ENCODE assay signal across 20 cellular contexts in the genomic region with DNA sequence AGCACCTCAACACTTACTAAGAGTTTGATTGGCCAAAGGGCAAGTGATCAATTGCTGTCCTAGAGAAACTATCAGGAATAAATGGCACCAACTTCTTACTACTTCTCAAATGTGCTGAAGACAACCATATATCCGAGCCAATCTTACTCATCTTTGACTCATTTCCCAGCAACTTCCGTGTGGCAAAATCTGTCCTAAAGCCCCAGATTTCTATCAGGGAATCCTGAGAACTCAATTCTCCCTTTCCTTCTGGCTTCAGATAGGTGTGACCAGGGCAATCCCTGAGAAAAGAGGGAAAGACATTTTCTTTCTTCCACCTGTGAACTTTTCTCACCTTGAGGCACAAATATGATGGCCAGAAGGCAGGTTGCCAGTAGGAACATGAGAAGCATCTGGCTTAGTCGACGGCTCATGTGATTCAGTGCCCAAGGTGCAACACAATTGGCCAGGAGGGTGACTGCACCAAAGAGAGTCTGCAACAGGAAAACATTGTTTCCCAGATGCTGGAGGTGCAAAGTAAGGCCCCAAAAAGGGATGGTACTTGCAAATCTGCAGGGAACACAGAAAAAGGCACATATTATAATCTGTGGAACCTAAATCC. TPM values are rescaled to one million over a fixed set of nuclear protein-coding genes. Genes with fewer than 3 reads are reported as not detected.
A peak's percentile ranks its signal among the peaks of the same experiment; 100 is the strongest.
DNase-seq lines count a peak whose midpoint lies in the region; ATAC-seq, FAIRE-seq and TF ChIP-seq lines count a peak whose summit lies in the region.
"Had no signal": no experiment of that assay in that cellular context is flagged by ENCODE, and none has a peak within 500 bp of the region (broad histone marks: within the 10 kb centered on the region; RNA-seq: fewer than 3 reads in every experiment).

No MANE protein-coding gene starts in this region.

- H3K27ac Mint-ChIP-seq in MCF 10A (ENCODE audit: low read depth, unreplicated experiment): no peak overlapping the region
- no peak overlapping the region for H3K27ac Mint-ChIP-seq in activated CD4-positive, alpha-beta memory T cell treated with anti-CD3 and anti-CD28 coated beads for 36 hours

- H4K20me1 ChIP-seq in endothelial cell of umbilical vein (replicated peaks; ENCODE audit: control insufficient read depth, extremely low read depth, insufficient read depth, low read length): no peaks in the 10 kb centered on the region

- FAIRE-seq in endothelial cell of umbilical vein (lab: Jason Lieb, UNC) (peak; percentile 86), pancreas (lab: Jason Lieb, UNC) (no peak)
- FAIRE-seq: A204.1, D721Med, HTR-8/SVneo had no signal

- POLR2A ChIA-PET in MCF 10A (lab: Yijun Ruan, JAX): no interaction called here
- POLR2A ChIA-PET in RWPE1 (lab: Yijun Ruan, JAX; ENCODE audit: low non-redundant PET): no interaction called here
- POLR2A ChIA-PET in endothelial cell of umbilical vein (lab: Charles Lee): no interaction called here
- POLR2A ChIA-PET in activated CD4-positive, alpha-beta memory T cell treated with anti-CD3 and anti-CD28 coated beads for 36 hours (lab: Charles Lee): no interaction called here

- dilution Hi-C loops in endothelial cell of umbilical vein (cut with MboI; ENCODE audit: extremely low pct_ligation_motif_present, low sequenced_read_pairs): no loop called here

- H3K9me3 ChIP-seq in breast epithelium (no peaks in the 10 kb centered on the region), endothelial cell of umbilical vein (replicated peaks; ENCODE audit: control insufficient read depth, insufficient read depth, low read length) (no peaks in the 10 kb centered on the region), pancreas (no peaks in the 10 kb centered on the region)
- H3K9me3 ChIP-seq: HAP-1, SJSA1 had no signal

- H3K36me3 Mint-ChIP-seq in MCF 10A (ENCODE audit: insufficient read depth, unreplicated experiment): no peaks in the 10 kb centered on the region
- no peaks in the 10 kb centered on the region for H3K36me3 Mint-ChIP-seq in activated CD4-positive, alpha-beta memory T cell treated with anti-CD3 and anti-CD28 coated beads for 36 hours

- peak overlapping the region; percentile 75 for H3K4me2 ChIP-seq in endothelial cell of umbilical vein (ENCODE audit: insufficient read depth, low read length)

- H3K4me3 ChIP-seq in breast epithelium: no peak overlapping the region
- H3K4me3 ChIP-seq in endothelial cell of umbilical vein (replicated peaks in 1 of 3; ENCODE audit: insufficient read depth in 1 of 3, low read depth in 1 of 3, low read length in 3 of 3): no peak overlapping the region
- no peak overlapping the region for H3K4me3 ChIP-seq in pancreas
- H3K4me3 ChIP-seq: HAP-1, SJSA1 had no signal

- H3K9me1 ChIP-seq in endothelial cell of umbilical vein (replicated peaks; ENCODE audit: control insufficient read depth, extremely low read depth, insufficient read depth, low read length): no peaks in the 10 kb centered on the region

- no peak for TF ChIP-seq CTCF in MCF 10A (IDR thresholded peaks at IDR 0.05; ENCODE audit: unreplicated experiment)
- no peak for TF ChIP-seq CTCF in breast epithelium (IDR thresholded peaks at IDR 0.05)
- no peak for TF ChIP-seq CTCF in RWPE1 (conservative IDR thresholded peaks at IDR 0.05; ENCODE audit: low read depth)
- TF ChIP-seq CTCF in endothelial cell of umbilical vein (IDR thresholded peaks at IDR 0.05; ENCODE audit: extremely low read depth in 1 of 2, insufficient read depth in 1 of 2, low read depth in 1 of 2, low read length in 2 of 2): no peak
- TF ChIP-seq CTCF in pancreas (IDR thresholded peaks at IDR 0.05): no peak

- no peaks in the 10 kb centered on the region for H3K79me2 ChIP-seq in endothelial cell of umbilical vein (ENCODE audit: control insufficient read depth, insufficient read depth, low read length)

- DNase-seq in MCF 10A (ENCODE audit: unreplicated experiment) (peak; percentile 27), breast epithelium (ENCODE audit: low spot score in 2 of 2) (no peak), RWPE1 (ENCODE audit: low spot score) (peak; percentile 1), endothelial cell of umbilical vein (ENCODE audit: low read depth, low spot score) (peak; percentile 68), pancreas (peak in 4 of 6 donors; percentile 43 to 72 (median 63)), Right ventricle myocardium inferior (ENCODE audit: missing footprints) (no peak)
- DNase-seq in NK-92 treated with Interleukin-12 subunit alpha and Interleukin-12 subunit beta, amount 100 ng/mL, for 24 hours (lab: John Stamatoyannopoulos, UW): no peak
- DNase-seq in activated CD4-positive, alpha-beta memory T cell treated with anti-CD3 and anti-CD28 coated beads for 36 hours: no peak
- DNase-seq: DMS53, KG1, NCI-H1105, NCI-H2029 treated with DMSO at 0.1 percent for 48 hours, NCI-H2171, NCI-H446, NCI-H526 had no signal

- H3K4me1 Mint-ChIP-seq in MCF 10A (ENCODE audit: insufficient read depth, unreplicated experiment): no peaks in the 10 kb centered on the region
- H3K4me1 Mint-ChIP-seq in activated CD4-positive, alpha-beta memory T cell treated with anti-CD3 and anti-CD28 coated beads for 36 hours (ENCODE audit: low read depth): no peaks in the 10 kb centered on the region

- H3K27ac ChIP-seq in breast epithelium: no peak overlapping the region
- H3K27ac ChIP-seq in RWPE1: no peak overlapping the region
- peak overlapping the region; percentile 77 for H3K27ac ChIP-seq in endothelial cell of umbilical vein (ENCODE audit: insufficient read depth, low read depth, low read length)
- no peak overlapping the region for H3K27ac ChIP-seq in pancreas
- H3K27ac ChIP-seq: SJSA1 had no signal

- BruUV-seq in MCF 10A (replicated peaks; lab: Mats Ljungman, UMichigan): no TSS peak
- TSS peak; percentile 62 for BruUV-seq in endothelial cell of umbilical vein (replicated peaks; lab: Mats Ljungman, UMichigan)

- H3K4me1 ChIP-seq in breast epithelium (no peaks in the 10 kb centered on the region), endothelial cell of umbilical vein (ENCODE audit: control insufficient read depth, extremely low read depth, insufficient read depth, low read length) (peaks cover 16% of the 10 kb centered on the region), pancreas (no peaks in the 10 kb centered on the region)
- H3K4me1 ChIP-seq: HAP-1, SJSA1 had no signal

- H3K4me3 Mint-ChIP-seq in MCF 10A (ENCODE audit: unreplicated experiment): no peak overlapping the region
- no peak overlapping the region for H3K4me3 Mint-ChIP-seq in activated CD4-positive, alpha-beta memory T cell treated with anti-CD3 and anti-CD28 coated beads for 36 hours

- peak overlapping the region; percentile 8 for H3K9ac ChIP-seq in endothelial cell of umbilical vein (replicated peaks; ENCODE audit: extremely low read depth, insufficient read depth, low read length)

- 32 to 37% methylated on average over 4 of the region's 4 CpGs for WGBS in pancreas, 2 donors

- peaks cover 53% of the 10 kb centered on the region for H3K27me3 Mint-ChIP-seq in MCF 10A (ENCODE audit: insufficient read depth, unreplicated experiment)
- peaks cover 42% of the 10 kb centered on the region for H3K27me3 Mint-ChIP-seq in activated CD4-positive, alpha-beta memory T cell treated with anti-CD3 and anti-CD28 coated beads for 36 hours

- ATAC-seq in pancreas (peak; percentile 44 to 86 (median 80)), Right ventricle myocardium inferior (no peak)

- peak overlapping the region; percentile 70 for H2AFZ ChIP-seq in endothelial cell of umbilical vein (ENCODE audit: low read depth, low read length)

- H3K9me3 Mint-ChIP-seq in MCF 10A (ENCODE audit: unreplicated experiment): no peaks in the 10 kb centered on the region
- no peaks in the 10 kb centered on the region for H3K9me3 Mint-ChIP-seq in activated CD4-positive, alpha-beta memory T cell treated with anti-CD3 and anti-CD28 coated beads for 36 hours

- no peaks in the 10 kb centered on the region for H3K36me3 ChIP-seq in breast epithelium
- H3K36me3 ChIP-seq in endothelial cell of umbilical vein (ENCODE audit: control insufficient read depth in 2 of 2, extremely low read depth in 1 of 2, insufficient read depth in 2 of 2, low read length in 2 of 2): no peaks in the 10 kb centered on the region
- H3K36me3 ChIP-seq in pancreas: no peaks in the 10 kb centered on the region
- H3K36me3 ChIP-seq: HAP-1, SJSA1 had no signal

- TF ChIP-seq POLR2A in breast epithelium (IDR thresholded peaks at IDR 0.05) (no peak), endothelial cell of umbilical vein (IDR thresholded peaks at IDR 0.05; ENCODE audit: low read depth, low read length) (no peak)

- H3K27me3 ChIP-seq in breast epithelium (peaks cover 0 to 3% of the 10 kb centered on the region in 2 donors), endothelial cell of umbilical vein (ENCODE audit: control insufficient read depth in 2 of 2, insufficient read depth in 2 of 2, low read length in 2 of 2) (peaks cover 0 to 2% of the 10 kb centered on the region in 2 experiments), pancreas (no peaks in the 10 kb centered on the region)
- H3K27me3 ChIP-seq: SJSA1 had no signal

- CTCF ChIA-PET in MCF 10A (lab: Yijun Ruan, JAX) (no interaction called here), RWPE1 (lab: Yijun Ruan, JAX) (no interaction called here), endothelial cell of umbilical vein (lab: Charles Lee) (no interaction called here)
- CTCF ChIA-PET in activated CD4-positive, alpha-beta memory T cell treated with anti-CD3 and anti-CD28 coated beads for 36 hours (lab: Charles Lee): no interaction called here

- intact Hi-C loops in MCF 10A (cut with micrococcal nuclease): no loop called here
- intact Hi-C loops in breast epithelium (cut with DNase I; ENCODE audit: low total_unique reads): no loop called here
- intact Hi-C loops in endothelial cell of umbilical vein (cut with micrococcal nuclease): loop anchor here (1.0 to 2.0 kb wide), 2 partner anchors 21 to 37 kb away; no protein-coding TSS in a partner anchor
- intact Hi-C loops in pancreas (cut with DNase I): no loop called here
- intact Hi-C loops in Right ventricle myocardium inferior (cut with DNase I): no loop called here
- intact Hi-C loops in activated CD4-positive, alpha-beta memory T cell treated with anti-CD3 and anti-CD28 coated beads for 36 hours (cut with micrococcal nuclease): no loop called here

TF ChIP-seq in endothelial cell of umbilical vein, 7 proteins besides CTCF, POLR2A, EP300 and RAD21 (continues in another document):
- TF ChIP-seq FOS (IDR thresholded peaks at IDR 0.05; ENCODE audit: borderline replicate concordance, insufficient read depth, low read length): peak; percentile 93

RNA-seq across cellular contexts. Expression of gene SLC22A24, which starts 21.8 kb away (rescaled TPM):
- total RNA-seq in MCF 10A (2022): not detected in 2 replicates
- not detected for total RNA-seq in breast epithelium
- not detected in 2 replicates for total RNA-seq in endothelial cell of umbilical vein
- not detected in 2 replicates for polyA plus RNA-seq in endothelial cell of umbilical vein
- not detected in 2 replicates for polyA plus RNA-seq in endothelial cell of umbilical vein (2011; cell fraction: cytosol; rRNA removed)
- not detected in 2 replicates for polyA plus RNA-seq in endothelial cell of umbilical vein (2011; cell fraction: nucleus; rRNA removed)
- polyA plus RNA-seq in endothelial cell of umbilical vein (2012): not detected in 2 replicates
- polyA minus RNA-seq in endothelial cell of umbilical vein: not detected in 2 replicates
- not detected for polyA minus RNA-seq in endothelial cell of umbilical vein (2011; cell fraction: cytosol; rRNA and poly(A)+ RNA removed)
- polyA minus RNA-seq in endothelial cell of umbilical vein (2011; cell fraction: nucleus; rRNA and poly(A)+ RNA removed): not detected in 2 replicates
- not detected for total RNA-seq in pancreas
- not detected for polyA plus RNA-seq in pancreas
- total RNA-seq in Right ventricle myocardium inferior: not detected
- total RNA-seq in activated CD4-positive, alpha-beta memory T cell treated with anti-CD3 and anti-CD28 coated beads for 36 hours: not detected
- total RNA-seq: SJSA1 had no signal

Comparison
In these comparisons a context has a peak if more than half of its experiments do, and no peak if none do; other contexts are left out.
1. DNase-seq: peak in MCF 10A (single experiment), RWPE1 (single experiment), endothelial cell of umbilical vein (single experiment) and pancreas (4 of 6); none in breast epithelium (0 of 2), Right ventricle myocardium inferior (single experiment), NK-92 treated with Interleukin-12 subunit alpha and Interleukin-12 subunit beta, amount 100 ng/mL, for 24 hours (single experiment) and activated CD4-positive, alpha-beta memory T cell treated with anti-CD3 and anti-CD28 coated beads for 36 hours (single experiment).